In genomic region chr2:216147172-216148131, GRCh38 we compare ENCODE assay signal across 14 cellular contexts. TPM values are rescaled to one million over a fixed set of nuclear protein-coding genes. Genes with fewer than 3 reads are reported as not detected.
DNase-seq lines count a peak whose midpoint lies in the region; ATAC-seq, FAIRE-seq and TF ChIP-seq lines count a peak whose summit lies in the region.
"Had no signal": no experiment of that assay in that cellular context is flagged by ENCODE, and none has a peak within 500 bp of the region (broad histone marks: within the 10 kb centered on the region; RNA-seq: fewer than 3 reads in every experiment).

No MANE protein-coding gene starts in this region.

- H3K27ac Mint-ChIP-seq in activated CD4-positive, alpha-beta T cell treated with anti-CD3 and anti-CD28 coated beads for 36 hours, result peak overlapping the region; percentile 49

- H3K9me3 ChIP-seq in PC-3 (ENCODE audit: low read length), result no peaks in the 10 kb centered on the region
- H3K9me3 ChIP-seq in neutrophil, result no peaks in the 10 kb centered on the region

- H3K36me3 ChIP-seq in PC-3 (ENCODE audit: low read depth, low read length) (peaks cover 87% of the 10 kb centered on the region), bronchial epithelial cell (ENCODE audit: control insufficient read depth, insufficient read depth, low read length) (peaks cover 15% of the 10 kb centered on the region), neutrophil (peaks cover 95% of the 10 kb centered on the region)

- TF ChIP-seq CTCF in PC-3 (conservative IDR thresholded peaks at IDR 0.05; ENCODE audit: low read depth, low read length) (no peak), bronchial epithelial cell (IDR thresholded peaks at IDR 0.05; ENCODE audit: insufficient read depth, low read length, severe bottlenecking) (no peak), neutrophil (IDR thresholded peaks at IDR 0.05) (no peak)

- peaks cover 34% of the 10 kb centered on the region for H3K4me1 Mint-ChIP-seq in activated CD4-positive, alpha-beta T cell treated with anti-CD3 and anti-CD28 coated beads for 36 hours

- BruUV-seq in PC-3 (replicated peaks; lab: Mats Ljungman, UMichigan), result no TSS peak

- peaks cover 57% of the 10 kb centered on the region for H3K36me3 Mint-ChIP-seq in activated CD4-positive, alpha-beta T cell treated with anti-CD3 and anti-CD28 coated beads for 36 hours (ENCODE audit: low read depth)

- peaks cover 8% of the 10 kb centered on the region; the same call in 1 of the 2 replicates for H3K4me1 ChIP-seq in PC-3 (ENCODE audit: insufficient read depth, low read length)
- H3K4me1 ChIP-seq in neutrophil (ENCODE audit: control insufficient read depth in 1 of 2, insufficient read depth in 1 of 2, low read depth in 1 of 2, low read length in 1 of 2), result no peaks in the 10 kb centered on the region

- FAIRE-seq in bronchial epithelial cell (lab: Jason Lieb, UNC) (peak; percentile 72), urothelium cell line (lab: Jason Lieb, UNC) (no peak)
- FAIRE-seq: A204.1 had no signal

- CTCF ChIA-PET in activated CD4-positive, alpha-beta T cell treated with anti-CD3 and anti-CD28 coated beads for 36 hours (lab: Charles Lee), result interaction anchor here (1.0 to 1.5 kb wide), 3 partner anchors 11 to 113 kb away, joined by 3 to 5 read pairs (median 4); no protein-coding TSS in a partner anchor
- CTCF ChIA-PET in PC-3 (lab: Charles Lee), result no interaction called here

- H3K27me3 ChIP-seq in PC-3 (ENCODE audit: low read length), result no peaks in the 10 kb centered on the region
- H3K27me3 ChIP-seq in bronchial epithelial cell (ENCODE audit: control insufficient read depth, insufficient read depth, low read length), result no peaks in the 10 kb centered on the region
- H3K27me3 ChIP-seq in neutrophil, result no peaks in the 10 kb centered on the region

- peaks cover 6% of the 10 kb centered on the region; the same call in 1 of the 2 replicates for H3K79me2 ChIP-seq in PC-3 (ENCODE audit: low read length)

- H3K4me3 ChIP-seq in PC-3 (ENCODE audit: low read length) (no peak overlapping the region), bronchial epithelial cell (ENCODE audit: low read depth, low read length) (no peak overlapping the region), neutrophil (ENCODE audit: low read depth in 1 of 2, low read length in 1 of 2) (no peak overlapping the region)

- H3K4me2 ChIP-seq in PC-3 (ENCODE audit: low read length), result no peak overlapping the region

- H3K9me3 Mint-ChIP-seq in activated CD4-positive, alpha-beta T cell treated with anti-CD3 and anti-CD28 coated beads for 36 hours (ENCODE audit: low read depth), result no peaks in the 10 kb centered on the region

- intact Hi-C loops in activated CD4-positive, alpha-beta T cell treated with anti-CD3 and anti-CD28 coated beads for 36 hours (cut with DNase I, micrococcal nuclease), result no loop called here
- intact Hi-C loops in PC-3 (cut with micrococcal nuclease), result no loop called here

- peaks cover 4% of the 10 kb centered on the region; the same call in 1 of the 2 replicates for H4K20me1 ChIP-seq in PC-3 (ENCODE audit: low read length)

- no peaks in the 10 kb centered on the region for H3K9me2 ChIP-seq in PC-3 (replicated peaks; ENCODE audit: low read length)

- ATAC-seq in activated CD4-positive, alpha-beta T cell treated with anti-CD3 and anti-CD28 coated beads for 36 hours, result peak; percentile 47
- ATAC-seq in PC-3 (peak; percentile 18; the same call in 1 of the 2 replicates), GM21390 (IDR thresholded peaks at IDR 0.05; ENCODE audit: unreplicated experiment) (no peak)

- POLR2A ChIA-PET in activated CD4-positive, alpha-beta T cell treated with anti-CD3 and anti-CD28 coated beads for 36 hours (lab: Charles Lee), result interaction anchor here (0.6 kb wide), 1 partner anchor 130 kb away, joined by 3 read pairs; no protein-coding TSS in a partner anchor
- POLR2A ChIA-PET in PC-3 (lab: Charles Lee; ENCODE audit: unreplicated experiment), result no interaction called here

- H3K9ac ChIP-seq in PC-3 (ENCODE audit: low read length), result no peak overlapping the region

- no peak for DNase-seq in activated CD4-positive, alpha-beta T cell treated with anti-CD3 and anti-CD28 coated beads for 36 hours
- no peak for DNase-seq in activated CD4-positive, alpha-beta T cell treated with anti-CD3 and anti-CD28 coated beads, Interleukin-2, amount 50 U/mL, for 48 hours
- DNase-seq in PC-3 (no peak), bronchial epithelial cell (ENCODE audit: low read depth) (peak; percentile 23), urothelium cell line (ENCODE audit: low spot score) (no peak), COLO668 (lab: John Stamatoyannopoulos, UW; ENCODE audit: unreplicated experiment) (no peak)
- DNase-seq: activated CD4-positive, CD25-positive, alpha-beta regulatory T cell treated with anti-CD3 and anti-CD28 coated beads, Interleukin-2, amount 50 U/mL, for 72 hours; COR-L47; kidney glomerular epithelial cell; NCI-H748 treated with DMSO at 0.1 percent for 48 hours had no signal

- H3K27ac ChIP-seq in PC-3 (ENCODE audit: low read length), result no peak overlapping the region
- H3K27ac ChIP-seq in neutrophil, result peak overlapping the region; percentile 20
- H3K27ac ChIP-seq: HL-60 had no signal

- no peak overlapping the region for H3K4me3 Mint-ChIP-seq in activated CD4-positive, alpha-beta T cell treated with anti-CD3 and anti-CD28 coated beads for 36 hours

- H2AFZ ChIP-seq in PC-3 (ENCODE audit: low read length), result no peak overlapping the region

- no peaks in the 10 kb centered on the region for H3F3A ChIP-seq in PC-3 (ENCODE audit: low read length, unreplicated experiment)

- H3K27me3 Mint-ChIP-seq in activated CD4-positive, alpha-beta T cell treated with anti-CD3 and anti-CD28 coated beads for 36 hours, result no peaks in the 10 kb centered on the region

RNA-seq across cellular contexts. Expression of gene XRCC5, which starts 38.3 kb away (rescaled TPM):
- 100 to 1,000 TPM; 395 to 536 TPM for total RNA-seq in activated CD4-positive, alpha-beta T cell treated with anti-CD3 and anti-CD28 coated beads for 36 hours
- 277 and 290 TPM in 2 replicates for total RNA-seq in PC-3 (2014; rRNA removed)
- total RNA-seq in bronchial epithelial cell, result 131 and 185 TPM in 2 replicates
